In the genomic region with DNA sequence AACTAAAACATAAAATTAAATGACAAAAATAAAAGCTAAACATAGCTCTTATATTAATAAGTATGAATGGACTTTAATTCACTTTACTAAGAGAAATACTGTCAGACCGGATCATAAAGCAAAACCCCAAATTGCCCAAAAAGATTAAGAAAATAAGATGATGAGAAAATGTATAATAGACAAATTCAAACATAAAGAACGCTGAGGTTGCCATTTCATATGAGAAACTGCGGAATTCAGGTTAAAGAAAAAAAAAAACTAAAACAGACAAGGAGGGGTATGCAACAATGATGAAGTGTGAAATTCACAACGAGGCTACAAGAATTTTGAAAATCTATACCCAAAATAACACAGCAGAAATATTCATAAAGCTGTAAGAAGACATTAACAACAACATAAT, we compare ENCODE assay signal across 20 cellular contexts.
DNase-seq lines count a peak whose midpoint lies in the region; ATAC-seq, FAIRE-seq and TF ChIP-seq lines count a peak whose summit lies in the region.
"Had no signal": no experiment of that assay in that cellular context is flagged by ENCODE, and none has a peak within 500 bp of the region (broad histone marks: within the 10 kb centered on the region; RNA-seq: fewer than 3 reads in every experiment).

No MANE protein-coding gene starts in this region.

- H4K91ac ChIP-seq in IMR-90 (ENCODE audit: insufficient read depth, low read depth, low read length) = no peak overlapping the region

- no peaks in the 10 kb centered on the region for H3K36me3 ChIP-seq in mammary epithelial cell (ENCODE audit: insufficient read depth, low read length)
- no peaks in the 10 kb centered on the region for H3K36me3 ChIP-seq in IMR-90 (ENCODE audit: control insufficient read depth, insufficient read depth, low read length)
- H3K36me3 ChIP-seq in small intestine (ENCODE audit: control insufficient read depth in 2 of 2, insufficient read depth in 2 of 2, low read length in 2 of 2) = no peaks in the 10 kb centered on the region
- no peaks in the 10 kb centered on the region for H3K36me3 ChIP-seq in MM.1S (replicated peaks; ENCODE audit: insufficient read depth, low read length)
- H3K36me3 ChIP-seq: BLaER1 treated with 17β-estradiol and CSF1 and Interleukin-3, amounts not matched to agents 10 nM and 100 nM had no signal

- no peak overlapping the region for H2BK15ac ChIP-seq in IMR-90 (ENCODE audit: low read depth, low read length)

- H4K5ac ChIP-seq in IMR-90 (ENCODE audit: low read depth, low read length) = no peak overlapping the region

- H2BK20ac ChIP-seq in IMR-90 (ENCODE audit: low read depth, low read length) = no peak overlapping the region

- 94% methylated on average over 4 of the region's 4 CpGs for WGBS in mammary epithelial cell (ENCODE audit: low coverage, missing lambda C conversion rate)
- WGBS in IMR-90 (ENCODE audit: extremely low coverage in 2 of 2, insufficient read length in 1 of 2), 2 experiments = no CpG with 5 or more reads among the region's 4 CpGs
- WGBS in small intestine, 3 donors = 91 to 93% (median 91%) methylated on average over 4 of the region's 4 CpGs

- no peak overlapping the region for H2AK9ac ChIP-seq in IMR-90 (replicated peaks; ENCODE audit: low read depth, low read length, poor library complexity)

- no peaks in the 10 kb centered on the region for H3K9me2 ChIP-seq in MM.1S (replicated peaks; ENCODE audit: insufficient read depth, low read length)

- no peak overlapping the region for H3K14ac ChIP-seq in IMR-90 (replicated peaks; ENCODE audit: low read depth, low read length)

- POLR2A ChIA-PET in MCF 10A (lab: Yijun Ruan, JAX) (interaction anchor here (0.7 to 2.0 kb wide), 8 partner anchors 9 to 585 kb away, joined by 3 to 5 read pairs (median 4); no protein-coding TSS in a partner anchor), IMR-90 (lab: Charles Lee; ENCODE audit: unreplicated experiment) (no interaction called here)

- H2BK5ac ChIP-seq in IMR-90 (ENCODE audit: low read depth, low read length, poor library complexity, severe bottlenecking) = no peak overlapping the region

- no peaks in the 10 kb centered on the region for H3K79me1 ChIP-seq in IMR-90 (ENCODE audit: low read depth in 1 of 2, low read length in 2 of 2)

- no peaks in the 10 kb centered on the region for H3K79me2 ChIP-seq in mammary epithelial cell (ENCODE audit: insufficient read depth, low read length)
- no peaks in the 10 kb centered on the region for H3K79me2 ChIP-seq in MM.1S (ENCODE audit: low read length)

- H3K18ac ChIP-seq in IMR-90 (ENCODE audit: low read depth, low read length) = no peak overlapping the region

- BruUV-seq in MCF 10A (replicated peaks; lab: Mats Ljungman, UMichigan) (no TSS peak), mammary epithelial cell (replicated peaks; lab: Mats Ljungman, UMichigan) (no TSS peak), IMR-90 (replicated peaks; lab: Mats Ljungman, UMichigan) (no TSS peak)

- peak overlapping the region; percentile 42 for H3K27ac Mint-ChIP-seq in MCF 10A (ENCODE audit: low read depth, unreplicated experiment)
- H3K27ac Mint-ChIP-seq: B cell; CD4-positive, alpha-beta T cell; CD8-positive, alpha-beta T cell had no signal

- H3K4ac ChIP-seq in IMR-90 (ENCODE audit: low read depth, low read length) = no peak overlapping the region

- no peak for DNase-seq in MCF 10A (ENCODE audit: unreplicated experiment)
- no peak for DNase-seq in mammary epithelial cell
- no peak for DNase-seq in IMR-90
- no peak for DNase-seq in small intestine
- no peak for DNase-seq in MM.1S
- DNase-seq: AML-193; Caco-2; Calu3; CD4-positive, alpha-beta T cell; CD8-positive, alpha-beta T cell; DMS79 treated with DMSO at 0.1 percent for 48 hours; GF-D8 had no signal

- H2BK120ac ChIP-seq in IMR-90 (ENCODE audit: low read depth, low read length) = no peak overlapping the region

- intact Hi-C loops in MCF 10A (cut with micrococcal nuclease) = no loop called here
- intact Hi-C loops in mammary epithelial cell (cut with micrococcal nuclease) = no loop called here
- intact Hi-C loops in IMR-90 (cut with micrococcal nuclease) = loop anchor here (5.0 kb wide), 1 partner anchor 65 kb away; no protein-coding TSS in a partner anchor

- peaks cover 24% of the 10 kb centered on the region for H3K4me1 Mint-ChIP-seq in MCF 10A (ENCODE audit: insufficient read depth, unreplicated experiment)

- no peak for TF ChIP-seq CTCF in MCF 10A (IDR thresholded peaks at IDR 0.05; ENCODE audit: unreplicated experiment)
- no peak for TF ChIP-seq CTCF in mammary epithelial cell (conservative IDR thresholded peaks at IDR 0.05 in 1 of 2, IDR thresholded peaks at IDR 0.05 in 1 of 2; ENCODE audit: extremely low read depth in 1 of 2, insufficient read depth in 1 of 2, low read depth in 1 of 2, low read length in 2 of 2)
- TF ChIP-seq CTCF in IMR-90 (conservative IDR thresholded peaks at IDR 0.05; ENCODE audit: low read depth, low read length) = no peak
- TF ChIP-seq CTCF in MM.1S (IDR thresholded peaks at IDR 0.05; ENCODE audit: low read length) = no peak

- H3K4me2 ChIP-seq in mammary epithelial cell (ENCODE audit: insufficient read depth, low read depth, low read length) (no peak overlapping the region), IMR-90 (ENCODE audit: low read depth, low read length) (no peak overlapping the region), MM.1S (ENCODE audit: low read depth, low read length) (no peak overlapping the region)
- H3K4me2 ChIP-seq: A549; BLaER1 treated with 17β-estradiol and CSF1 and Interleukin-3, amounts not matched to agents 10 nM and 100 nM had no signal

- TF ChIP-seq POLR2A in IMR-90 (IDR thresholded peaks at IDR 0.05; ENCODE audit: low read depth, low read length) = no peak

- no peaks in the 10 kb centered on the region for H3F3A ChIP-seq in MM.1S (ENCODE audit: insufficient read depth, low read length)

- TF ChIP-seq RAD21 in IMR-90 (IDR thresholded peaks at IDR 0.05; ENCODE audit: low read length) = no peak

- H3K9me1 ChIP-seq in IMR-90 (ENCODE audit: insufficient read depth, low read length) = peaks cover 2% of the 10 kb centered on the region; the same call in 1 of the 2 replicates

- H4K20me1 ChIP-seq in mammary epithelial cell (ENCODE audit: insufficient read depth, low read length) = no peaks in the 10 kb centered on the region
- no peaks in the 10 kb centered on the region for H4K20me1 ChIP-seq in IMR-90 (ENCODE audit: insufficient read depth, low read length)
- no peaks in the 10 kb centered on the region for H4K20me1 ChIP-seq in MM.1S (ENCODE audit: insufficient read depth, low read length)
- H4K20me1 ChIP-seq: BLaER1 treated with 17β-estradiol and CSF1 and Interleukin-3, amounts not matched to agents 10 nM and 100 nM had no signal

- in situ Hi-C loops in mammary epithelial cell (cut with MboI; ENCODE audit: low sequenced_read_pairs in 2 of 2) = no loop called here
- in situ Hi-C loops in IMR-90 (cut with MboI; ENCODE audit: low sequenced_read_pairs) = no loop called here

- ATAC-seq in IMR-90 (ENCODE audit: low read depth) = no peak
- ATAC-seq: A549; CD8-positive, alpha-beta T cell had no signal

- H3K27me3 Mint-ChIP-seq in MCF 10A (ENCODE audit: insufficient read depth, unreplicated experiment) = no peaks in the 10 kb centered on the region
- H3K27me3 Mint-ChIP-seq: CD4-positive, alpha-beta T cell had no signal

- dilution Hi-C loops in mammary epithelial cell (cut with HindIII; ENCODE audit: low sequenced_read_pairs) = no loop called here
- dilution Hi-C loops in IMR-90 (cut with HindIII; ENCODE audit: low sequenced_read_pairs, unreplicated experiment) = no loop called here

- H3K4me1 ChIP-seq in mammary epithelial cell (ENCODE audit: insufficient read depth, low read length) (peaks cover 9% of the 10 kb centered on the region), IMR-90 (ENCODE audit: control insufficient read depth, insufficient read depth, low read length) (peaks cover 2% of the 10 kb centered on the region; the same call in 1 of the 2 replicates), small intestine (ENCODE audit: control insufficient read depth in 2 of 2, insufficient read depth in 1 of 2, low read depth in 1 of 2, low read length in 1 of 2) (peaks cover 0 to 2% of the 10 kb centered on the region in 2 donors), MM.1S (ENCODE audit: low read length) (no peaks in the 10 kb centered on the region)
- H3K4me1 ChIP-seq: Caco-2 had no signal

- H3K27me3 ChIP-seq in mammary epithelial cell (ENCODE audit: insufficient read depth, low read length) (no peaks in the 10 kb centered on the region), IMR-90 (ENCODE audit: control insufficient read depth, insufficient read depth, low read length) (no peaks in the 10 kb centered on the region), small intestine (ENCODE audit: control insufficient read depth in 2 of 2, insufficient read depth in 2 of 2, low read length in 2 of 2) (no peaks in the 10 kb centered on the region), MM.1S (replicated peaks; ENCODE audit: insufficient read depth, low read length) (no peaks in the 10 kb centered on the region)
- H3K27me3 ChIP-seq: BLaER1 treated with 17β-estradiol and CSF1 and Interleukin-3, amounts not matched to agents 10 nM and 100 nM had no signal

- FAIRE-seq in small intestine (lab: Jason Lieb, UNC) = peak; percentile 94
- FAIRE-seq: A549, D721Med, GM12891, GM19239 had no signal

- H2AK5ac ChIP-seq in IMR-90 (ENCODE audit: low read depth, low read length) = no peak overlapping the region

- H3K27ac ChIP-seq in mammary epithelial cell (ENCODE audit: insufficient read depth, low read depth, low read length) (no peak overlapping the region), IMR-90 (ENCODE audit: insufficient read depth, low read length) (no peak overlapping the region), small intestine (ENCODE audit: low read depth in 1 of 2, low read length in 1 of 2) (no peak overlapping the region), MM.1S (ENCODE audit: low read length) (no peak overlapping the region)
- H3K27ac ChIP-seq: 22Rv1; A549; BLaER1 treated with 17β-estradiol and CSF1 and Interleukin-3, amounts not matched to agents 10 nM and 100 nM; C4-2B had no signal

- no peaks in the 10 kb centered on the region for H3K36me3 Mint-ChIP-seq in MCF 10A (ENCODE audit: insufficient read depth, unreplicated experiment)
- H3K36me3 Mint-ChIP-seq: CD8-positive, alpha-beta T cell had no signal

- H3K9me3 ChIP-seq in mammary epithelial cell (replicated peaks; ENCODE audit: insufficient read depth, low read length) (peaks cover 5% of the 10 kb centered on the region), IMR-90 (ENCODE audit: control insufficient read depth, insufficient read depth, low read length) (no peaks in the 10 kb centered on the region), small intestine (ENCODE audit: control insufficient read depth, low read depth) (no peaks in the 10 kb centered on the region), MM.1S (replicated peaks; ENCODE audit: insufficient read depth, low read length) (no peaks in the 10 kb centered on the region)
- H3K9me3 ChIP-seq: Caco-2 had no signal

- H3K4me3 ChIP-seq in mammary epithelial cell (replicated peaks in 1 of 3; ENCODE audit: insufficient read depth in 1 of 3, low read depth in 2 of 3, low read length in 3 of 3) = no peak overlapping the region
- no peak overlapping the region for H3K4me3 ChIP-seq in IMR-90 (ENCODE audit: insufficient read depth, low read depth, low read length)
- no peak overlapping the region for H3K4me3 ChIP-seq in small intestine (ENCODE audit: low read depth in 1 of 2, low read length in 2 of 2)
- no peak overlapping the region for H3K4me3 ChIP-seq in MM.1S (ENCODE audit: low read length)
- H3K4me3 ChIP-seq: A549; BLaER1 treated with 17β-estradiol and CSF1 and Interleukin-3, amounts not matched to agents 10 nM and 100 nM had no signal

- H3K9me3 Mint-ChIP-seq in MCF 10A (ENCODE audit: unreplicated experiment) = peaks cover 11% of the 10 kb centered on the region

- H2AFZ ChIP-seq in mammary epithelial cell (ENCODE audit: low read depth, low read length) = no peak overlapping the region
- H2AFZ ChIP-seq in IMR-90 (replicated peaks; ENCODE audit: low read length, poor library complexity) = no peak overlapping the region
- no peak overlapping the region for H2AFZ ChIP-seq in MM.1S (ENCODE audit: low read length)

- no peak overlapping the region for H4K8ac ChIP-seq in IMR-90 (ENCODE audit: low read depth in 2 of 2, low read length in 2 of 2)

- no peak overlapping the region for H3K56ac ChIP-seq in IMR-90 (ENCODE audit: extremely low read depth, insufficient read depth, low read length)

- no peak overlapping the region for H3K23ac ChIP-seq in IMR-90 (ENCODE audit: low read depth, low read length)

- CTCF ChIA-PET in MCF 10A (lab: Yijun Ruan, JAX) (interaction anchor here (0.5 to 0.6 kb wide), 3 partner anchors 34 to 255 kb away, joined by 3 to 4 read pairs (median 3); no protein-coding TSS in a partner anchor), mammary epithelial cell (lab: Charles Lee; ENCODE audit: low non-redundant PET) (no interaction called here), IMR-90 (lab: Yijun Ruan, JAX) (interaction anchor here (0.6 to 2.2 kb wide), 2 partner anchors 10 to 163 kb away, joined by 6 to 9 read pairs; no protein-coding TSS in a partner anchor)

- H3K9ac ChIP-seq in mammary epithelial cell (ENCODE audit: insufficient read depth, low read length) = no peak overlapping the region
- H3K9ac ChIP-seq in IMR-90 (ENCODE audit: low read depth, low read length) = no peak overlapping the region
- no peak overlapping the region for H3K9ac ChIP-seq in MM.1S (ENCODE audit: low read length)
- H3K9ac ChIP-seq: BLaER1 treated with 17β-estradiol and CSF1 and Interleukin-3, amounts not matched to agents 10 nM and 100 nM had no signal

- H3K4me3 Mint-ChIP-seq in MCF 10A (ENCODE audit: unreplicated experiment) = no peak overlapping the region
- H3K4me3 Mint-ChIP-seq: B cell; CD4-positive, alpha-beta T cell; CD8-positive, alpha-beta T cell had no signal
